ENCODE assay signal across 19 cellular contexts in genomic region chr7:19899517-19899916, GRCh38.
DNase-seq lines count a peak whose midpoint lies in the region; ATAC-seq, FAIRE-seq and TF ChIP-seq lines count a peak whose summit lies in the region.
"Had no signal": no experiment of that assay in that cellular context is flagged by ENCODE, and none has a peak within 500 bp of the region (broad histone marks: within the 10 kb centered on the region; RNA-seq: fewer than 3 reads in every experiment).

No MANE protein-coding gene starts in this region.

- intact Hi-C loops in pancreas (cut with DNase I) (no loop called here), mucosa of descending colon (cut with DNase I, micrococcal nuclease) (no loop called here)

- H3K36me3 ChIP-seq in adipocyte (ENCODE audit: control insufficient read depth, insufficient read depth, low read length, severe bottlenecking) (no peaks in the 10 kb centered on the region), pancreas (no peaks in the 10 kb centered on the region), mucosa of descending colon (ENCODE audit: low read depth) (no peaks in the 10 kb centered on the region)
- H3K36me3 ChIP-seq: gastrocnemius medialis, SJCRH30, thyroid gland had no signal

- no peak overlapping the region for H3K9ac ChIP-seq in adipocyte (ENCODE audit: low read length)
- H3K9ac ChIP-seq: parathyroid adenoma had no signal

- TF ChIP-seq CTCF in pancreas (IDR thresholded peaks at IDR 0.05) (no peak), mucosa of descending colon (IDR thresholded peaks at IDR 0.05) (no peak)

- DNase-seq in EL (peak; percentile 18), adipocyte (ENCODE audit: low read depth) (peak; percentile 53), fibroblast of peridontal ligament (ENCODE audit: extremely low read depth) (peak; percentile 83), pancreas (no peak), HTR-8/SVneo (ENCODE audit: insufficient read length, low spot score) (no peak), mucosa of descending colon (no peak)
- DNase-seq: activated CD4-positive, alpha-beta memory T cell treated with anti-CD3 and anti-CD28 coated beads for 36 hours; activated T-cell treated with anti-CD3 and anti-CD28 coated beads, Interleukin-2, amount 50 U/mL, for 48 hours; C1 segment of cervical spinal cord; gastrocnemius medialis; NCI-H2029 treated with DMSO at 0.1 percent for 48 hours; NCI-H510A; small intestine; T-helper 2 cell; thyroid gland had no signal

- WGBS in pancreas, 2 donors: 41 to 54% methylated on average over 3 of the region's 3 CpGs

- peaks cover 11% of the 10 kb centered on the region for H3K4me1 ChIP-seq in adipocyte (ENCODE audit: control insufficient read depth, insufficient read depth, low read length)
- H3K4me1 ChIP-seq in pancreas: no peaks in the 10 kb centered on the region
- no peaks in the 10 kb centered on the region for H3K4me1 ChIP-seq in mucosa of descending colon (ENCODE audit: low read depth)
- H3K4me1 ChIP-seq: gastrocnemius medialis, parathyroid adenoma, SJCRH30, thyroid gland had no signal

- H3K9me3 ChIP-seq in adipocyte (ENCODE audit: control insufficient read depth, low read length) (peaks cover 3% of the 10 kb centered on the region), pancreas (no peaks in the 10 kb centered on the region), mucosa of descending colon (peaks cover 7% of the 10 kb centered on the region)
- H3K9me3 ChIP-seq: gastrocnemius medialis, thyroid gland had no signal

- ATAC-seq in pancreas (peak in 3 of 4 donors; percentile 43 to 77 (median 61)), GM21619 (IDR thresholded peaks at IDR 0.05; ENCODE audit: unreplicated experiment) (no peak), esophagus mucosa (no peak), mucosa of descending colon (no peak)
- ATAC-seq: gastrocnemius medialis had no signal

- FAIRE-seq in pancreas (lab: Jason Lieb, UNC) (no peak), HTR-8/SVneo (lab: Jason Lieb, UNC) (no peak)

- H3K4me3 ChIP-seq in adipocyte (ENCODE audit: low read length) (no peak overlapping the region), pancreas (no peak overlapping the region), mucosa of descending colon (no peak overlapping the region)
- H3K4me3 ChIP-seq: gastrocnemius medialis, SJCRH30, thyroid gland had no signal

- no peak overlapping the region for H3K27ac ChIP-seq in pancreas
- H3K27ac ChIP-seq: gastrocnemius medialis, parathyroid adenoma, SJCRH30, thyroid gland had no signal

- no peaks in the 10 kb centered on the region for H3K27me3 ChIP-seq in adipocyte (replicated peaks; ENCODE audit: control insufficient read depth, insufficient read depth, low read length)
- no peaks in the 10 kb centered on the region for H3K27me3 ChIP-seq in pancreas
- H3K27me3 ChIP-seq: gastrocnemius medialis, SJCRH30, thyroid gland had no signal

Comparison
In these comparisons a context has a peak if more than half of its experiments do, and no peak if none do; other contexts are left out.
1. DNase-seq: peak in EL (single experiment), adipocyte (single experiment) and fibroblast of peridontal ligament (single experiment); none in pancreas (0 of 6), HTR-8/SVneo (single experiment) and mucosa of descending colon (0 of 3).
2. ATAC-seq: peak in pancreas (3 of 4); none in GM21619 (single experiment), esophagus mucosa (single experiment) and mucosa of descending colon (single experiment).